ENCODE assay signal across 9 cellular contexts in genomic region chr1:34013958-34014737, GRCh38.
DNase-seq lines count a peak whose midpoint lies in the region; ATAC-seq and TF ChIP-seq lines count a peak whose summit lies in the region.
"Had no signal": no experiment of that assay in that cellular context is flagged by ENCODE, and none has a peak within 500 bp of the region (broad histone marks: within the 10 kb centered on the region; RNA-seq: fewer than 3 reads in every experiment).

No MANE protein-coding gene starts in this region.

- no peak overlapping the region for H3K4me2 ChIP-seq in OCI-LY1 (ENCODE audit: low read length)
- H3K4me2 ChIP-seq: BLaER1 had no signal

- no peak overlapping the region for H3K27ac Mint-ChIP-seq in stimulated activated memory B cell treated with anti-CD40 and anti-IgM and Interleukin-4, amounts not matched to agents 10 μg/mL and 1 μg/mL and 100 μg/mL, for 72 hours

- H3K9me2 ChIP-seq in OCI-LY1 (ENCODE audit: low read depth, low read length) = no peaks in the 10 kb centered on the region

- H4K20me1 ChIP-seq in OCI-LY1 (ENCODE audit: insufficient read depth, low read length) = no peaks in the 10 kb centered on the region
- H4K20me1 ChIP-seq: BLaER1 had no signal

- no peaks in the 10 kb centered on the region for H3K9me3 ChIP-seq in OCI-LY1 (ENCODE audit: low read length)
- H3K9me3 ChIP-seq: BLaER1 had no signal

- H3K4me1 Mint-ChIP-seq in stimulated activated memory B cell treated with anti-CD40 and anti-IgM and Interleukin-4, amounts not matched to agents 10 μg/mL and 1 μg/mL and 100 μg/mL, for 72 hours = no peaks in the 10 kb centered on the region

- ATAC-seq in stimulated activated memory B cell treated with anti-CD40 and anti-IgM and Interleukin-4, amounts not matched to agents 10 μg/mL and 1 μg/mL and 100 μg/mL, for 72 hours = peak; percentile 24
- no peak for ATAC-seq in GM18867 (IDR thresholded peaks at IDR 0.05; ENCODE audit: unreplicated experiment)
- no peak for ATAC-seq in HG03159 (IDR thresholded peaks at IDR 0.05; ENCODE audit: unreplicated experiment)

- no peak overlapping the region for H2AFZ ChIP-seq in OCI-LY1 (ENCODE audit: low read length)

- no peak overlapping the region for H3K9ac ChIP-seq in OCI-LY1 (ENCODE audit: low read length)
- H3K9ac ChIP-seq: BLaER1 had no signal

- H3K4me1 ChIP-seq in OCI-LY1 (ENCODE audit: insufficient read depth, low read length, severe bottlenecking) = no peaks in the 10 kb centered on the region
- H3K4me1 ChIP-seq: BLaER1 had no signal

- no peak overlapping the region for H3K4me3 ChIP-seq in OCI-LY1 (ENCODE audit: low read depth, low read length, poor library complexity, severe bottlenecking)
- H3K4me3 ChIP-seq: BLaER1 had no signal

- no peaks in the 10 kb centered on the region for H3K27me3 ChIP-seq in OCI-LY1 (ENCODE audit: insufficient read depth, low read length)
- H3K27me3 ChIP-seq: BLaER1 had no signal

- peak; percentile 9 for DNase-seq in SHP77 treated with DMSO at 0.1 percent for 48 hours (lab: John Stamatoyannopoulos, UW)
- no peak for DNase-seq in SHP77 (lab: John Stamatoyannopoulos, UW)
- DNase-seq in germinal center (ENCODE audit: low spot score) = peak; percentile 76
- DNase-seq in DMS114 treated with DMSO at 0.1 percent for 48 hours (lab: John Stamatoyannopoulos, UW; ENCODE audit: unreplicated experiment) = no peak

- no peaks in the 10 kb centered on the region for H3K36me3 ChIP-seq in OCI-LY1 (ENCODE audit: insufficient read depth, low read length)
- H3K36me3 ChIP-seq: BLaER1 had no signal

- no peaks in the 10 kb centered on the region for H3F3A ChIP-seq in OCI-LY1 (ENCODE audit: insufficient read depth, low read length)

- H3K36me3 Mint-ChIP-seq in stimulated activated memory B cell treated with anti-CD40 and anti-IgM and Interleukin-4, amounts not matched to agents 10 μg/mL and 1 μg/mL and 100 μg/mL, for 72 hours = no peaks in the 10 kb centered on the region

- no peaks in the 10 kb centered on the region for H3K9me3 Mint-ChIP-seq in stimulated activated memory B cell treated with anti-CD40 and anti-IgM and Interleukin-4, amounts not matched to agents 10 μg/mL and 1 μg/mL and 100 μg/mL, for 72 hours

- TF ChIP-seq CTCF in OCI-LY1 (IDR thresholded peaks at IDR 0.05; ENCODE audit: low read length) = peak; percentile 77

- H3K27me3 Mint-ChIP-seq in stimulated activated memory B cell treated with anti-CD40 and anti-IgM and Interleukin-4, amounts not matched to agents 10 μg/mL and 1 μg/mL and 100 μg/mL, for 72 hours = peaks cover 33% of the 10 kb centered on the region

- H3K27ac ChIP-seq in OCI-LY1 (ENCODE audit: low read depth, low read length, poor library complexity, severe bottlenecking) = no peak overlapping the region
- H3K27ac ChIP-seq: BLaER1 had no signal

- H3K4me3 Mint-ChIP-seq in stimulated activated memory B cell treated with anti-CD40 and anti-IgM and Interleukin-4, amounts not matched to agents 10 μg/mL and 1 μg/mL and 100 μg/mL, for 72 hours = no peak overlapping the region

- H3K79me2 ChIP-seq in OCI-LY1 (ENCODE audit: insufficient read depth, low read length) = no peaks in the 10 kb centered on the region

Comparison
In these comparisons a context has a peak if more than half of its experiments do, and no peak if none do; other contexts are left out.
1. DNase-seq: peak in SHP77 treated with DMSO at 0.1 percent for 48 hours (single experiment) and germinal center (single experiment); none in SHP77 (0 of 2) and DMS114 treated with DMSO at 0.1 percent for 48 hours (single experiment).